ENCODE assay signal across 10 cellular contexts in the genomic region with DNA sequence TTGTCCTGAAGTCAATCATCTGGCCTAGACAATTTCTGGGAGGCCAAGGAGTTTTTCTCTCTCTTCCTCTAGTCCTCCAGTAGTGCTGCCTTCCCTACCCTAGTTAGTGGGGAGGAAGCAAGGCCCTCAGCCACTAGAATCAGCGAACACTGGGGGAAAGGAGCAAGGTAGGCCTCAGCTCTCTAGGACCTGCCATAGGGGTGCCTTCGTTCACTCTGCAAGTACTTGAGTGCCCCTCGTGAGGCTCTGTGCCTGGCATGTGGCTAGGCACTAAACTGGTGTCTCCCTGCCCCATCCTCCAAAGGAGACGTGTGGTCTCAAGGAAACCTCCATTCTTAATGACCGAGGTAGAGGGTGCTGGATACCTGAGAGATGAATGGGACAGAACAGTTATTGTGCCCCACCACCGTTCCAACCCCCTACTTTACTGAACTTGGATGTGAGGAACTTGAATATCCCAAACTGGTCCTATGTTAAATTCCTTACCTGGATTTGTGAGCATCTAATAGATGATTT. TPM values are rescaled to one million over a fixed set of nuclear protein-coding genes. Genes with fewer than 3 reads are reported as not detected.
DNase-seq lines count a peak whose midpoint lies in the region; ATAC-seq and TF ChIP-seq lines count a peak whose summit lies in the region.
"Had no signal": no experiment of that assay in that cellular context is flagged by ENCODE, and none has a peak within 500 bp of the region (broad histone marks: within the 10 kb centered on the region; RNA-seq: fewer than 3 reads in every experiment).

No MANE protein-coding gene starts in this region.

- H2BK15ac ChIP-seq in neuronal stem cell (ENCODE audit: low read length), result no peak overlapping the region

- H3K9me3 ChIP-seq in OCI-LY7 (ENCODE audit: low read length), result no peaks in the 10 kb centered on the region
- H3K9me3 ChIP-seq in psoas muscle, result no peaks in the 10 kb centered on the region
- H3K9me3 ChIP-seq in neuronal stem cell (replicated peaks in 1 of 2; ENCODE audit: control insufficient read depth in 2 of 2, insufficient read depth in 1 of 2, low read depth in 1 of 2, low read length in 2 of 2), result no peaks in the 10 kb centered on the region
- H3K9me3 ChIP-seq: tibial nerve had no signal

- no peak overlapping the region; the same call in 1 of the 2 replicates for H3K4me3 Mint-ChIP-seq in HFFc6

- no peak overlapping the region for H3K27ac Mint-ChIP-seq in HFFc6

- no peak overlapping the region for H2BK5ac ChIP-seq in neuronal stem cell (ENCODE audit: low read length)

- H3K4me1 ChIP-seq in OCI-LY7 (ENCODE audit: insufficient read depth, low read length, poor library complexity, severe bottlenecking) (peaks cover 68% of the 10 kb centered on the region), psoas muscle (peaks cover 19% of the 10 kb centered on the region), neuronal stem cell (ENCODE audit: control insufficient read depth in 2 of 2, insufficient read depth in 1 of 2, low read depth in 1 of 2, low read length in 2 of 2) (peaks cover 7 to 8% of the 10 kb centered on the region in 2 donors)

- H2AFZ ChIP-seq in OCI-LY7 (ENCODE audit: low read length) (no peak overlapping the region; the same call in 1 of the 2 replicates), neuronal stem cell (ENCODE audit: low read length) (no peak overlapping the region)

- H3K79me1 ChIP-seq in neuronal stem cell (ENCODE audit: low read depth, low read length), result no peaks in the 10 kb centered on the region

- H2BK120ac ChIP-seq in neuronal stem cell (ENCODE audit: low read depth, low read length), result no peak overlapping the region

- TF ChIP-seq CTCF in GM12875 (IDR thresholded peaks at IDR 0.05; ENCODE audit: borderline replicate concordance, insufficient read depth, low read depth, low read length) (no peak), OCI-LY7 (conservative IDR thresholded peaks at IDR 0.05; ENCODE audit: low read length) (no peak), coronary artery (IDR thresholded peaks at IDR 0.05) (no peak), psoas muscle (IDR thresholded peaks at IDR 0.05) (no peak), HFFc6 (IDR thresholded peaks at IDR 0.05) (no peak), lower leg skin (IDR thresholded peaks at IDR 0.05) (no peak)

- H3K4me3 ChIP-seq in GM12875 (ENCODE audit: low read depth, low read length) (peak overlapping the region; percentile 57), OCI-LY7 (ENCODE audit: low read depth, low read length, poor library complexity, severe bottlenecking) (peak overlapping the region; percentile 94), coronary artery (peak overlapping the region; percentile 65), psoas muscle (peak overlapping the region; percentile 58), lower leg skin (ENCODE audit: low read depth, poor library complexity, severe bottlenecking) (no peak overlapping the region), neuronal stem cell (ENCODE audit: low read length in 2 of 2) (no peak overlapping the region)

- TF ChIP-seq POLR2A in lower leg skin (IDR thresholded peaks at IDR 0.05), result no peak

- H3K4me2 ChIP-seq in OCI-LY7 (ENCODE audit: low read length), result peak overlapping the region; percentile 98
- no peak overlapping the region for H3K4me2 ChIP-seq in neuronal stem cell (ENCODE audit: insufficient read depth, low read length, poor library complexity, severe bottlenecking)

- H4K91ac ChIP-seq in neuronal stem cell (ENCODE audit: low read depth, low read length, poor library complexity), result no peak overlapping the region

- DNase-seq in OCI-LY7 (ENCODE audit: low spot score), result peak; percentile 44
- no peak for DNase-seq in coronary artery (ENCODE audit: low spot score)
- DNase-seq in psoas muscle, result no peak
- DNase-seq in HFFc6, result no peak
- no peak for DNase-seq in lower leg skin (ENCODE audit: low spot score in 2 of 2)
- no peak for DNase-seq in neuronal stem cell (ENCODE audit: low spot score)
- DNase-seq: NCI-H510A had no signal

- no peak overlapping the region for H3K9ac ChIP-seq in neuronal stem cell (ENCODE audit: low read depth, low read length, poor library complexity)

- H3K36me3 Mint-ChIP-seq in HFFc6 (ENCODE audit: low read depth), result peaks cover 6% of the 10 kb centered on the region; the same call in 1 of the 2 replicates

- no peak for ATAC-seq in psoas muscle
- no peak for ATAC-seq in HG03097 (IDR thresholded peaks at IDR 0.05; ENCODE audit: low FRiP score, unreplicated experiment)

- POLR2A ChIA-PET in OCI-LY7 (lab: Charles Lee), result interaction anchor here (0.6 to 1.2 kb wide), 3 partner anchors 12 to 153 kb away, joined by 3 to 5 read pairs (median 4); a partner anchor contains a TSS

- no peaks in the 10 kb centered on the region for H3K27me3 Mint-ChIP-seq in HFFc6 (ENCODE audit: insufficient read depth)

- H4K8ac ChIP-seq in neuronal stem cell (ENCODE audit: low read depth, low read length), result no peak overlapping the region

- H3K27ac ChIP-seq in OCI-LY7 (ENCODE audit: low read depth, low read length, poor library complexity, severe bottlenecking) (peak overlapping the region; percentile 82), coronary artery (peak overlapping the region in 1 of 2 donors; percentile 62), psoas muscle (no peak overlapping the region), neuronal stem cell (replicated peaks; ENCODE audit: low read length) (no peak overlapping the region)

- H3K4ac ChIP-seq in neuronal stem cell (ENCODE audit: low read length), result no peak overlapping the region

- 90 to 97% (median 92%) methylated on average over 6 of the region's 6 CpGs for WGBS in psoas muscle, 3 donors
- WGBS in lower leg skin, 2 donors, result 70 to 73% methylated on average over 6 of the region's 6 CpGs
- WGBS in neuronal stem cell (ENCODE audit: extremely low coverage in 2 of 2, insufficient read length in 2 of 2, insufficient replicate concordance in 1 of 2), 2 donors, result no CpG with 5 or more reads among the region's 6 CpGs

- no peaks in the 10 kb centered on the region for H3K9me2 ChIP-seq in OCI-LY7 (ENCODE audit: insufficient read depth, low read length)

- BruUV-seq in OCI-LY7 (replicated peaks; lab: Mats Ljungman, UMichigan), result no TSS peak

- peaks cover 41% of the 10 kb centered on the region; the same call in 1 of the 2 replicates for H3K79me2 ChIP-seq in OCI-LY7 (ENCODE audit: insufficient read depth, low read depth, low read length)

- H3K4me1 Mint-ChIP-seq in HFFc6 (ENCODE audit: low read depth), result peaks cover 25% of the 10 kb centered on the region

- CTCF ChIA-PET in OCI-LY7 (lab: Charles Lee; ENCODE audit: unreplicated experiment), result interaction anchor here (1.1 to 2.9 kb wide), 2 partner anchors 13 to 29 kb away, joined by 5 to 19 read pairs; no protein-coding TSS in a partner anchor

- no peak overlapping the region for H2AK5ac ChIP-seq in neuronal stem cell (ENCODE audit: low read depth, low read length)

- H2BK12ac ChIP-seq in neuronal stem cell (ENCODE audit: low read length), result no peak overlapping the region

- intact Hi-C loops in OCI-LY7 (cut with micrococcal nuclease; ENCODE audit: unreplicated experiment), result no loop called here
- intact Hi-C loops in psoas muscle (cut with DNase I), result loop anchor here in 1 of 2 donors (10.0 kb wide), 1 partner anchor 256 kb away; no protein-coding TSS in a partner anchor
- intact Hi-C loops in lower leg skin (cut with DNase I; ENCODE audit: low total_unique reads), result loop anchor here (2.0 kb wide), 1 partner anchor 436 kb away; no protein-coding TSS in a partner anchor

- no peaks in the 10 kb centered on the region for H4K20me1 ChIP-seq in OCI-LY7 (ENCODE audit: insufficient read depth, low read length)

- H3K27me3 ChIP-seq in psoas muscle (ENCODE audit: insufficient read depth in 3 of 3, low read length in 2 of 3), result no peaks in the 10 kb centered on the region
- H3K27me3 ChIP-seq in neuronal stem cell (ENCODE audit: control insufficient read depth in 3 of 3, insufficient read depth in 3 of 3, low read depth in 1 of 3, low read length in 3 of 3), result no peaks in the 10 kb centered on the region
- H3K27me3 ChIP-seq: tibial nerve had no signal

- no peak overlapping the region for H3K23ac ChIP-seq in neuronal stem cell (ENCODE audit: low read depth, low read length, poor library complexity)

- no peak overlapping the region for H3K18ac ChIP-seq in neuronal stem cell (ENCODE audit: low read length)

- H3K36me3 ChIP-seq in OCI-LY7 (ENCODE audit: insufficient read depth, low read length) (peaks cover 40% of the 10 kb centered on the region; the same call in 1 of the 2 replicates), psoas muscle (ENCODE audit: insufficient read depth in 1 of 2, low read depth in 1 of 2) (peaks cover 0 to 20% of the 10 kb centered on the region in 2 donors), neuronal stem cell (replicated peaks in 1 of 2; ENCODE audit: control insufficient read depth in 2 of 2, insufficient read depth in 2 of 2, low read length in 2 of 2) (peaks cover 4 to 43% of the 10 kb centered on the region in 2 donors)

- no peak overlapping the region for H3K14ac ChIP-seq in neuronal stem cell (ENCODE audit: low read length)

- H3K9me3 Mint-ChIP-seq in HFFc6, result no peaks in the 10 kb centered on the region

RNA-seq across cellular contexts. Expression of a gene that starts 1.1 kb away (rescaled TPM):
- total RNA-seq in OCI-LY7 (2014; rRNA removed; shearing (Covaris generic)), result 56.8 and 60.0 TPM in 2 replicates
- 53.7 and 53.8 TPM in 2 replicates for total RNA-seq in OCI-LY7 (2022)
- total RNA-seq in psoas muscle, result 1 to 10 TPM in 1 of 4 donors, under 1 TPM in 3; 0.46 to 1.6 (median 0.64) TPM
- polyA plus RNA-seq in psoas muscle, result 1 to 10 TPM in 1 of 3 donors, under 1 TPM in 2; 0.43 to 1.3 (median 0.69) TPM
- total RNA-seq in HFFc6 (2021; fragmentation: NEBNext Ultra II Directional; extraction: Animal tissue kit (Norgen Biotek cat#: 25700)), result 1 to 10 TPM; 2.8 to 4.8 (median 3.6) TPM
- total RNA-seq in lower leg skin, result 10 to 100 TPM; 30.1 to 53.3 (median 39.4) TPM
- 0.50 TPM for polyA plus RNA-seq in neuronal stem cell (2013, experiment 1 of 2)
- 0.62 TPM for polyA plus RNA-seq in neuronal stem cell (2013, experiment 2 of 2)

RNA-seq across cellular contexts. Expression of a gene that starts 39.1 kb away (rescaled TPM):
- 29.6 and 31.0 TPM in 2 replicates for total RNA-seq in OCI-LY7 (2014; rRNA removed; shearing (Covaris generic))
- total RNA-seq in OCI-LY7 (2022) (59.5 and 65.4 TPM in 2 replicates), psoas muscle (10 to 100 TPM; 17.9 to 25.0 (median 22.5) TPM), lower leg skin (10 to 100 TPM; 12.4 to 21.4 (median 16.8) TPM)
- 10 to 100 TPM; 22.3 to 37.3 (median 24.6) TPM for polyA plus RNA-seq in psoas muscle
- 10 to 100 TPM; 12.7 to 17.1 (median 16.4) TPM for total RNA-seq in HFFc6 (2021; fragmentation: NEBNext Ultra II Directional; extraction: Animal tissue kit (Norgen Biotek cat#: 25700))
- 22.2 TPM for polyA plus RNA-seq in neuronal stem cell (2013, experiment 1 of 2)
- polyA plus RNA-seq in neuronal stem cell (2013, experiment 2 of 2), result 22.2 TPM

RNA-seq across cellular contexts. Expression of a gene that starts 43.7 kb away (rescaled TPM):
- total RNA-seq in OCI-LY7 (2014; rRNA removed; shearing (Covaris generic)), result 4.6 and 6.1 TPM in 2 replicates
- total RNA-seq in OCI-LY7 (2022) (11.9 and 13.1 TPM in 2 replicates), psoas muscle (10 to 100 TPM; 19.4 to 47.2 (median 38.4) TPM), lower leg skin (10 to 100 TPM; 22.6 to 33.8 (median 27.1) TPM)
- polyA plus RNA-seq in psoas muscle, result 100 to 1,000 TPM in 1 of 3 donors, 10 to 100 TPM in 2; 13.5 to 187 (median 25.0) TPM
- total RNA-seq in HFFc6 (2021; fragmentation: NEBNext Ultra II Directional; extraction: Animal tissue kit (Norgen Biotek cat#: 25700)), result 10 to 100 TPM; 39.0 to 46.4 (median 41.2) TPM
- polyA plus RNA-seq in neuronal stem cell (2013, experiment 1 of 2), result 14.9 TPM
- polyA plus RNA-seq in neuronal stem cell (2013, experiment 2 of 2), result 15.0 TPM

Comparison
In these comparisons a context has a peak if more than half of its experiments do, and no peak if none do; other contexts are left out.
1. H3K4me3 ChIP-seq: peak in GM12875 (single experiment), OCI-LY7 (single experiment), coronary artery (single experiment) and psoas muscle (single experiment); none in lower leg skin (single experiment) and neuronal stem cell (0 of 2).
2. RNA of a gene that starts 1.1 kb away (total RNA-seq): 53.7 to 60.0 TPM in OCI-LY7 and 30.1 to 53.3 TPM in lower leg skin; 2.8 to 4.8 TPM in HFFc6 and 0.46 to 1.6 TPM in psoas muscle; every median in the first group is over 4 times any median in the second.